ENCODE assay signal across 2 cellular contexts in genomic region chr15:43433160-43433559, GRCh38.
TF ChIP-seq lines count a peak whose summit lies in the region.

No MANE protein-coding gene starts in this region.

TF ChIP-seq in IMR-90, 13 proteins besides CTCF, POLR2A, EP300 and RAD21 (continued from another document):
- TF ChIP-seq MAFK (IDR thresholded peaks at IDR 0.05; ENCODE audit: low read depth, low read length) (no peak), CHD1 (IDR thresholded peaks at IDR 0.05; ENCODE audit: low read depth, low read length) (no peak), FOS (IDR thresholded peaks at IDR 0.05; ENCODE audit: low read depth, low read length) (no peak), NFE2L2 (IDR thresholded peaks at IDR 0.05; ENCODE audit: low read depth, low read length) (no peak), RFX5 (IDR thresholded peaks at IDR 0.05; ENCODE audit: low read depth, low read length) (no peak), CEBPB (IDR thresholded peaks at IDR 0.05; ENCODE audit: low read depth, low read length) (no peak), SMC3 (IDR thresholded peaks at IDR 0.05; ENCODE audit: low read depth, low read length) (no peak), BHLHE40 (IDR thresholded peaks at IDR 0.05; ENCODE audit: low read depth, low read length) (no peak)

TF ChIP-seq in K562, 482 proteins besides CTCF, POLR2A, EP300 and RAD21 (continued from another document):
- TF ChIP-seq TEAD4 (IDR thresholded peaks at IDR 0.05; ENCODE audit: low read length) = no peak
- TF ChIP-seq TEAD4 (CRISPR knock-in tag; IDR thresholded peaks at IDR 0.05; ENCODE audit: borderline replicate concordance) = no peak
- TF ChIP-seq SRSF3 (IDR thresholded peaks at IDR 0.05; ENCODE audit: insufficient read depth, low read length) = no peak
- TF ChIP-seq ARNT (IDR thresholded peaks at IDR 0.05) = no peak
- TF ChIP-seq CAMTA2 (CRISPR knock-in tag; conservative IDR thresholded peaks at IDR 0.05) = no peak
- no peak for TF ChIP-seq ZNF77 (CRISPR knock-in tag; IDR thresholded peaks at IDR 0.05)
- TF ChIP-seq PRDM10 (IDR thresholded peaks at IDR 0.05; ENCODE audit: partially characterized antibody) = no peak
- no peak for TF ChIP-seq GMEB1 (CRISPR knock-in tag; IDR thresholded peaks at IDR 0.05)
- TF ChIP-seq SMAD2 (IDR thresholded peaks at IDR 0.05; ENCODE audit: low read depth, low read length) = no peak
- TF ChIP-seq ZFP1 (CRISPR knock-in tag; IDR thresholded peaks at IDR 0.05) = no peak
- TF ChIP-seq KDM4B (IDR thresholded peaks at IDR 0.05; ENCODE audit: borderline replicate concordance in 2 of 2, low read depth in 1 of 2) = no peak
- no peak for TF ChIP-seq NFXL1 (CRISPR knock-in tag; IDR thresholded peaks at IDR 0.05)
- no peak for TF ChIP-seq ZNF444 (CRISPR knock-in tag; IDR thresholded peaks at IDR 0.05)
- TF ChIP-seq JUN (IDR thresholded peaks at IDR 0.05; ENCODE audit: borderline replicate concordance, low read depth, low read length) = no peak
- TF ChIP-seq JUN (CRISPR knock-in tag; IDR thresholded peaks at IDR 0.05; ENCODE audit: borderline replicate concordance) = no peak
